Comparison of ENCODE assay signal across 8 cellular contexts in genomic region chr21:39441502-39442475, GRCh38. TPM values are rescaled to one million over a fixed set of nuclear protein-coding genes. Genes with fewer than 3 reads are reported as not detected.
DNase-seq lines count a peak whose midpoint lies in the region; ATAC-seq, FAIRE-seq and TF ChIP-seq lines count a peak whose summit lies in the region.

No MANE protein-coding gene starts in this region.

- H3K9ac ChIP-seq in endothelial cell of umbilical vein (replicated peaks; ENCODE audit: extremely low read depth, insufficient read depth, low read length), result no peak overlapping the region

- DNase-seq in Caco-2, result peak; percentile 42 to 54
- peak; percentile 45 for DNase-seq in MV-4-11 (lab: John Stamatoyannopoulos, UW)
- DNase-seq in T-helper 9 cell, result peak; percentile 5
- DNase-seq in endothelial cell of umbilical vein (ENCODE audit: low read depth, low spot score), result peak; percentile 47
- peak in 2 of 6 donors; percentile 21 to 37 for DNase-seq in pancreas

- H3K4me3 ChIP-seq in Caco-2 (ENCODE audit: low read depth, low read length) (no peak overlapping the region), endothelial cell of umbilical vein (replicated peaks in 1 of 3; ENCODE audit: insufficient read depth in 1 of 3, low read depth in 1 of 3, low read length in 3 of 3) (no peak overlapping the region), pancreas (no peak overlapping the region)

- WGBS in pancreas, 2 donors, result 45 to 49% methylated on average over 13 of the region's 13 CpGs

- peaks cover 3% of the 10 kb centered on the region for H3K27me3 Mint-ChIP-seq in Caco-2 (ENCODE audit: insufficient read depth, unreplicated experiment)
- peaks cover 36% of the 10 kb centered on the region for H3K27me3 Mint-ChIP-seq in activated T-helper 17 cell treated with anti-CD3 and anti-CD28 coated beads, Interleukin-2, amount 50 U/mL, for 72 hours

- no peaks in the 10 kb centered on the region for H3K27me3 ChIP-seq in Caco-2 (replicated peaks; ENCODE audit: control insufficient read depth, insufficient read depth, low read length)
- H3K27me3 ChIP-seq in endothelial cell of umbilical vein (ENCODE audit: control insufficient read depth in 2 of 2, insufficient read depth in 2 of 2, low read length in 2 of 2), result no peaks in the 10 kb centered on the region
- H3K27me3 ChIP-seq in pancreas, result no peaks in the 10 kb centered on the region

- H3K36me3 ChIP-seq in Caco-2 (ENCODE audit: control insufficient read depth, insufficient read depth, low read length) (no peaks in the 10 kb centered on the region), endothelial cell of umbilical vein (ENCODE audit: control insufficient read depth in 2 of 2, extremely low read depth in 1 of 2, insufficient read depth in 2 of 2, low read length in 2 of 2) (no peaks in the 10 kb centered on the region), pancreas (no peaks in the 10 kb centered on the region)

- FAIRE-seq in endothelial cell of umbilical vein (lab: Jason Lieb, UNC) (peak; percentile 49), pancreas (lab: Jason Lieb, UNC) (no peak)

- POLR2A ChIA-PET in Caco-2 (lab: Charles Lee) (no interaction called here), endothelial cell of umbilical vein (lab: Charles Lee) (no interaction called here)

- H3K9me3 Mint-ChIP-seq in Caco-2 (ENCODE audit: unreplicated experiment), result no peaks in the 10 kb centered on the region
- H3K9me3 Mint-ChIP-seq in activated T-helper 17 cell treated with anti-CD3 and anti-CD28 coated beads, Interleukin-2, amount 50 U/mL, for 72 hours, result no peaks in the 10 kb centered on the region

- no peak for TF ChIP-seq POLR2A in endothelial cell of umbilical vein (IDR thresholded peaks at IDR 0.05; ENCODE audit: low read depth, low read length)

- H3K4me1 Mint-ChIP-seq in Caco-2 (ENCODE audit: low read depth, unreplicated experiment), result peaks cover 8% of the 10 kb centered on the region
- H3K4me1 Mint-ChIP-seq in activated T-helper 17 cell treated with anti-CD3 and anti-CD28 coated beads, Interleukin-2, amount 50 U/mL, for 72 hours, result peaks cover 8% of the 10 kb centered on the region

- intact Hi-C loops in Caco-2 (cut with micrococcal nuclease; ENCODE audit: unreplicated experiment) (loop anchor here (1.0 to 10.0 kb wide), 5 partner anchors 45 to 257 kb away; partner anchors contain the start of genes BRWD1 and PSMG1), endothelial cell of umbilical vein (cut with micrococcal nuclease) (loop anchor here (1.0 kb wide), 1 partner anchor 261 kb away; no protein-coding TSS in a partner anchor), pancreas (cut with DNase I) (no loop called here)

- H3K4me1 ChIP-seq in Caco-2 (peaks cover 7% of the 10 kb centered on the region), endothelial cell of umbilical vein (ENCODE audit: control insufficient read depth, extremely low read depth, insufficient read depth, low read length) (peaks cover 7% of the 10 kb centered on the region), pancreas (peaks cover 7 to 12% (median 8%) of the 10 kb centered on the region in 3 donors)

- ATAC-seq in GM19351 (IDR thresholded peaks at IDR 0.05; ENCODE audit: unreplicated experiment) (peak; percentile 34), pancreas (peak in 2 of 4 donors; percentile 29 to 37), GM18520 (IDR thresholded peaks at IDR 0.05; ENCODE audit: unreplicated experiment) (no peak)
- ATAC-seq in activated T-helper 17 cell treated with anti-CD3 and anti-CD28 coated beads, Interleukin-2, amount 50 U/mL, for 72 hours (replicated peaks), result no peak

- CTCF ChIA-PET in Caco-2 (lab: Charles Lee), result interaction anchor here (0.6 to 2.1 kb wide), 6 partner anchors 11 to 68 kb away, joined by 3 to 8 read pairs (median 4); no protein-coding TSS in a partner anchor
- CTCF ChIA-PET in endothelial cell of umbilical vein (lab: Charles Lee), result interaction anchor here (0.6 to 1.9 kb wide), 15 partner anchors 11 to 257 kb away, joined by 3 to 17 read pairs (median 4); no protein-coding TSS in a partner anchor

- H3K36me3 Mint-ChIP-seq in Caco-2 (ENCODE audit: insufficient read depth, unreplicated experiment), result peaks cover 15% of the 10 kb centered on the region
- H3K36me3 Mint-ChIP-seq in activated T-helper 17 cell treated with anti-CD3 and anti-CD28 coated beads, Interleukin-2, amount 50 U/mL, for 72 hours (ENCODE audit: low read depth), result peaks cover 8% of the 10 kb centered on the region

- no peak overlapping the region for H3K4me2 ChIP-seq in endothelial cell of umbilical vein (ENCODE audit: insufficient read depth, low read length)

- H2AFZ ChIP-seq in endothelial cell of umbilical vein (ENCODE audit: low read depth, low read length), result no peak overlapping the region

- no peak overlapping the region for H3K27ac ChIP-seq in endothelial cell of umbilical vein (ENCODE audit: insufficient read depth, low read depth, low read length)
- H3K27ac ChIP-seq in pancreas, result no peak overlapping the region

- no peaks in the 10 kb centered on the region for H3K79me2 ChIP-seq in endothelial cell of umbilical vein (ENCODE audit: control insufficient read depth, insufficient read depth, low read length)

- TF ChIP-seq CTCF in Caco-2 (IDR thresholded peaks at IDR 0.05; ENCODE audit: insufficient read depth in 1 of 2, low read depth in 1 of 2, low read length in 1 of 2, severe bottlenecking in 1 of 2, unreplicated experiment in 1 of 2) (peak; percentile 69 to 85), endothelial cell of umbilical vein (IDR thresholded peaks at IDR 0.05; ENCODE audit: extremely low read depth in 1 of 2, insufficient read depth in 1 of 2, low read depth in 1 of 2, low read length in 2 of 2) (peak; percentile 70 to 71), pancreas (IDR thresholded peaks at IDR 0.05) (peak; percentile 43 to 72 (median 64))

- no peak overlapping the region for H3K4me3 Mint-ChIP-seq in Caco-2 (ENCODE audit: unreplicated experiment)
- H3K4me3 Mint-ChIP-seq in activated T-helper 17 cell treated with anti-CD3 and anti-CD28 coated beads, Interleukin-2, amount 50 U/mL, for 72 hours, result no peak overlapping the region

- H3K9me3 ChIP-seq in Caco-2, result no peaks in the 10 kb centered on the region
- no peaks in the 10 kb centered on the region for H3K9me3 ChIP-seq in endothelial cell of umbilical vein (replicated peaks; ENCODE audit: control insufficient read depth, insufficient read depth, low read length)
- H3K9me3 ChIP-seq in pancreas, result no peaks in the 10 kb centered on the region

- dilution Hi-C loops in endothelial cell of umbilical vein (cut with MboI; ENCODE audit: extremely low pct_ligation_motif_present, low sequenced_read_pairs), result no loop called here

- H3K27ac Mint-ChIP-seq in Caco-2 (ENCODE audit: unreplicated experiment), result no peak overlapping the region
- no peak overlapping the region for H3K27ac Mint-ChIP-seq in activated T-helper 17 cell treated with anti-CD3 and anti-CD28 coated beads, Interleukin-2, amount 50 U/mL, for 72 hours

- no peaks in the 10 kb centered on the region for H4K20me1 ChIP-seq in endothelial cell of umbilical vein (replicated peaks; ENCODE audit: control insufficient read depth, extremely low read depth, insufficient read depth, low read length)

- H3K9me1 ChIP-seq in endothelial cell of umbilical vein (replicated peaks; ENCODE audit: control insufficient read depth, extremely low read depth, insufficient read depth, low read length), result no peaks in the 10 kb centered on the region

- BruUV-seq in Caco-2 (replicated peaks; lab: Mats Ljungman, UMichigan) (no TSS peak), endothelial cell of umbilical vein (replicated peaks; lab: Mats Ljungman, UMichigan) (no TSS peak)

TF ChIP-seq in endothelial cell of umbilical vein, 7 proteins besides CTCF, POLR2A, EP300 and RAD21 (continues in another document):
- TF ChIP-seq POLR2AphosphoS5 (IDR thresholded peaks at IDR 0.05; ENCODE audit: insufficient read depth, low read depth, low read length) (no peak), MYC (IDR thresholded peaks at IDR 0.05; ENCODE audit: low read depth, low read length) (no peak), JUN (IDR thresholded peaks at IDR 0.05; ENCODE audit: borderline replicate concordance, insufficient read depth, insufficient read length, low read depth) (no peak), FOS (IDR thresholded peaks at IDR 0.05; ENCODE audit: borderline replicate concordance, insufficient read depth, low read length) (no peak), EZH2 (IDR thresholded peaks at IDR 0.05; ENCODE audit: borderline replicate concordance, low read depth, low read length, severe bottlenecking) (no peak)
- TF ChIP-seq, protein P1, sequence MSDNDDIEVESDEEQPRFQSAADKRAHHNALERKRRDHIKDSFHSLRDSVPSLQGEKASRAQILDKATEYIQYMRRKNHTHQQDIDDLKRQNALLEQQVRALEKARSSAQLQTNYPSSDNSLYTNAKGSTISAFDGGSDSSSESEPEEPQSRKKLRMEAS (IDR thresholded peaks at IDR 0.05; ENCODE audit: insufficient read depth, insufficient read length), result no peak

RNA-seq across cellular contexts. Expression of gene LCA5L, which starts 3.8 kb away (rescaled TPM):
- 0.44 and 0.61 TPM in 2 replicates for total RNA-seq in Caco-2 (2022)
- 1.0 and 1.2 TPM in 2 replicates for total RNA-seq in endothelial cell of umbilical vein
- polyA plus RNA-seq in endothelial cell of umbilical vein, result 0.26 and 0.38 TPM in 2 replicates
- 0.23 and 0.37 TPM in 2 replicates for polyA plus RNA-seq in endothelial cell of umbilical vein (2011; cell fraction: cytosol; rRNA removed)
- polyA plus RNA-seq in endothelial cell of umbilical vein (2011; cell fraction: nucleus; rRNA removed), result 0.60 and 0.74 TPM in 2 replicates
- 0.30 and 0.70 TPM in 2 replicates for polyA plus RNA-seq in endothelial cell of umbilical vein (2012)
- polyA minus RNA-seq in endothelial cell of umbilical vein, result 0.06 and 1.3 TPM in 2 replicates
- not detected for polyA minus RNA-seq in endothelial cell of umbilical vein (2011; cell fraction: cytosol; rRNA and poly(A)+ RNA removed)
- polyA minus RNA-seq in endothelial cell of umbilical vein (2011; cell fraction: nucleus; rRNA and poly(A)+ RNA removed), result 1.1 TPM in 1 of 2 replicates, not detected in the other
- total RNA-seq in pancreas, result 1 to 10 TPM; 1.1 to 1.8 (median 1.3) TPM
- 1 to 10 TPM in 1 of 2 donors, under 1 TPM in 1; 0.72 to 1.7 TPM for polyA plus RNA-seq in pancreas
- not detected for total RNA-seq in activated T-helper 17 cell treated with anti-CD3 and anti-CD28 coated beads, Interleukin-2, amount 50 U/mL, for 72 hours

RNA-seq across cellular contexts. Expression of gene SH3BGR, which starts 10.0 kb away (rescaled TPM):
- 0.72 and 0.82 TPM in 2 replicates for total RNA-seq in Caco-2 (2022)
- total RNA-seq in endothelial cell of umbilical vein, result 0.42 and 1.1 TPM in 2 replicates
- polyA plus RNA-seq in endothelial cell of umbilical vein, result 0.33 TPM in 1 of 2 replicates, not detected in the other
- polyA plus RNA-seq in endothelial cell of umbilical vein (2011; cell fraction: cytosol; rRNA removed), result not detected in 2 replicates
- polyA plus RNA-seq in endothelial cell of umbilical vein (2011; cell fraction: nucleus; rRNA removed), result 0.75 TPM in 1 of 2 replicates, not detected in the other
- polyA plus RNA-seq in endothelial cell of umbilical vein (2012), result 1.2 and 1.5 TPM in 2 replicates
- 1.5 TPM in 1 of 2 replicates, not detected in the other for polyA minus RNA-seq in endothelial cell of umbilical vein
- not detected for polyA minus RNA-seq in endothelial cell of umbilical vein (2011; cell fraction: cytosol; rRNA and poly(A)+ RNA removed)
- polyA minus RNA-seq in endothelial cell of umbilical vein (2011; cell fraction: nucleus; rRNA and poly(A)+ RNA removed), result not detected in 2 replicates
- 1 to 10 TPM; 1.4 to 4.5 (median 3.5) TPM for total RNA-seq in pancreas
- 1 to 10 TPM; 6.8 to 7.3 TPM for polyA plus RNA-seq in pancreas
- 1 to 10 TPM; 1.9 to 3.4 TPM for total RNA-seq in activated T-helper 17 cell treated with anti-CD3 and anti-CD28 coated beads, Interleukin-2, amount 50 U/mL, for 72 hours

Comparison
In these comparisons a context has a peak if more than half of its experiments do, and no peak if none do; other contexts are left out.
1. intact Hi-C loops: an anchor here in Caco-2 (1.0 to 10.0 kb wide) and endothelial cell of umbilical vein (1.0 kb wide); none called in pancreas.